9 cellular contexts compared by ENCODE assay signal in the genomic region with DNA sequence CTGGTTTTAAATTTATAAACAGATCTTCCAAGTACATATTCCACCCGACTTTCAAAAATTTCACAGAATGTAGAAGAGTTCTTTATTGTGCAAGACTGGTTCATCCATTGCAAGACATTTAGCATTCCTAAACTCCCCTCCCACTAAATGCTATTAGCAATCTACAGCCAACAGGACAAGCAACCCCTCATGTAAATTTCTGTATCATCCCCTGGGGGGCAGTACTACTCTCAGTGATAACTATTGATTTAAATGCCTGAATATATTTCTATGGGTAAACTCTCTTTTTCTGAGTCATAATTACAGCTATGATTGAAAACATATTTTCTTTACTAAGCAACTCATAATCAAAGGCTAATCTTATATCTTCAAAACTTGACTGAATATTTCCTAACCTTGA. TPM values are rescaled to one million over a fixed set of nuclear protein-coding genes. Genes with fewer than 3 reads are reported as not detected.
DNase-seq lines count a peak whose midpoint lies in the region; ATAC-seq, FAIRE-seq and TF ChIP-seq lines count a peak whose summit lies in the region.
"Had no signal": no experiment of that assay in that cellular context is flagged by ENCODE, and none has a peak within 500 bp of the region (broad histone marks: within the 10 kb centered on the region; RNA-seq: fewer than 3 reads in every experiment).

No MANE protein-coding gene starts in this region.

- intact Hi-C loops in Right ventricle myocardium inferior (cut with DNase I), result no loop called here

- FAIRE-seq in RCC 7860 (lab: Jason Lieb, UNC), result no peak
- FAIRE-seq: TTC549 had no signal

- peak; percentile 14; the same call in 1 of the 2 replicates for TF ChIP-seq CTCF in GM12874 (IDR thresholded peaks at IDR 0.05; ENCODE audit: insufficient read depth, low read depth, low read length)

- DNase-seq in AG08395 (ENCODE audit: low spot score) (peak; percentile 7), RCC 7860 (ENCODE audit: low spot score) (peak; percentile 3), glomerular visceral epithelial cell (ENCODE audit: extremely low spot score) (peak; percentile 7), Right ventricle myocardium inferior (ENCODE audit: missing footprints) (no peak), islet precursor cell (no peak), epidermal melanocyte (ENCODE audit: insufficient read length, low spot score) (no peak)

- ATAC-seq in GM18498 (IDR thresholded peaks at IDR 0.05; ENCODE audit: unreplicated experiment), result no peak
- ATAC-seq in Right ventricle myocardium inferior, result no peak

RNA-seq across cellular contexts. Expression of a gene that starts 10.7 kb away (rescaled TPM):
- total RNA-seq in Right ventricle myocardium inferior, result 3.9 TPM

RNA-seq across cellular contexts. Expression of a gene that starts 48.5 kb away (rescaled TPM):
- total RNA-seq in Right ventricle myocardium inferior, result 3.3 TPM

RNA-seq across cellular contexts. Expression of a gene that starts 48.6 kb away (rescaled TPM):
- total RNA-seq in Right ventricle myocardium inferior, result 6.3 TPM

Comparison
In these comparisons a context has a peak if more than half of its experiments do, and no peak if none do; other contexts are left out.
1. DNase-seq: peak in AG08395 (single experiment), RCC 7860 (single experiment) and glomerular visceral epithelial cell (single experiment); none in Right ventricle myocardium inferior (single experiment), islet precursor cell (single experiment) and epidermal melanocyte (single experiment).